ENCODE assay signal across 1 cellular context in the genomic region with DNA sequence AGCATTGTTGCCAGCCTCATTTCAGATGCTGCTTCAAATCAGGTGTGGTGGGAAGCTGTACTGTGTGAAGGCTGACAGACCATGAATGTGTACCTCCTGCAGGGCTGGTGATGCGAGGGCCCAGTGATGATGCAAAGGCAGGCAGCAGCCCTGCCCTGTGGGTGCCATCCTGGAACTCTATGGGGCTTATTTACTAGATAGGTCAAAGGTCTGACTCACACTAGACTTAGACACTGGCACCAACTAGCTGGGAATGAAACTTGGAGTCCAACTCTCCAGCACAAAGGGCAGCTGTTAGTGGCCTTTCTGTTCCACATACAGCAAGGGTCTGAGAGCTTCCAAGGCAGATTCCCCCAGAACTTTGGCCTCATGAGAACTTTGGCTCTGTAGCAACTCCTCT.
TF ChIP-seq lines count a peak whose summit lies in the region.

No MANE protein-coding gene starts in this region.

TF ChIP-seq in IMR-90, 13 proteins besides CTCF, POLR2A, EP300 and RAD21 (continued from another document):
- TF ChIP-seq, protein P1, sequence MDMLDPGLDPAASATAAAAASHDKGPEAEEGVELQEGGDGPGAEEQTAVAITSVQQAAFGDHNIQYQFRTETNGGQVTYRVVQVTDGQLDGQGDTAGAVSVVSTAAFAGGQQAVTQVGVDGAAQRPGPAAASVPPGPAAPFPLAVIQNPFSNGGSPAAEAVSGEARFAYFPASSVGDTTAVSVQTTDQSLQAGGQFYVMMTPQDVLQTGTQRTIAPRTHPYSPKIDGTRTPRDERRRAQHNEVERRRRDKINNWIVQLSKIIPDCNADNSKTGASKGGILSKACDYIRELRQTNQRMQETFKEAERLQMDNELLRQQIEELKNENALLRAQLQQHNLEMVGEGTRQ (IDR thresholded peaks at IDR 0.05; ENCODE audit: low read depth, low read length), result no peak
- no peak for TF ChIP-seq NFE2L2 (IDR thresholded peaks at IDR 0.05; ENCODE audit: low read depth, low read length)
- TF ChIP-seq RCOR1 (IDR thresholded peaks at IDR 0.05; ENCODE audit: insufficient replicate concordance, low read length), result no peak
- TF ChIP-seq FOS (IDR thresholded peaks at IDR 0.05; ENCODE audit: low read depth, low read length), result no peak
- TF ChIP-seq, protein P2, sequence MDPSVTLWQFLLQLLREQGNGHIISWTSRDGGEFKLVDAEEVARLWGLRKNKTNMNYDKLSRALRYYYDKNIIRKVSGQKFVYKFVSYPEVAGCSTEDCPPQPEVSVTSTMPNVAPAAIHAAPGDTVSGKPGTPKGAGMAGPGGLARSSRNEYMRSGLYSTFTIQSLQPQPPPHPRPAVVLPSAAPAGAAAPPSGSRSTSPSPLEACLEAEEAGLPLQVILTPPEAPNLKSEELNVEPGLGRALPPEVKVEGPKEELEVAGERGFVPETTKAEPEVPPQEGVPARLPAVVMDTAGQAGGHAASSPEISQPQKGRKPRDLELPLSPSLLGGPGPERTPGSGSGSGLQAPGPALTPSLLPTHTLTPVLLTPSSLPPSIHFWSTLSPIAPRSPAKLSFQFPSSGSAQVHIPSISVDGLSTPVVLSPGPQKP (IDR thresholded peaks at IDR 0.05; ENCODE audit: borderline replicate concordance, low read depth, low read length), result no peak
